ENCODE assay signal across 9 cellular contexts in genomic region chr3:149203758-149204157, GRCh38. TPM values are rescaled to one million over a fixed set of nuclear protein-coding genes. Genes with fewer than 3 reads are reported as not detected.
DNase-seq lines count a peak whose midpoint lies in the region; ATAC-seq and TF ChIP-seq lines count a peak whose summit lies in the region.
"Had no signal": no experiment of that assay in that cellular context is flagged by ENCODE, and none has a peak within 500 bp of the region (broad histone marks: within the 10 kb centered on the region; RNA-seq: fewer than 3 reads in every experiment).

No MANE protein-coding gene starts in this region.

- no peak for DNase-seq in activated CD8-positive, alpha-beta T cell treated with anti-CD3 and anti-CD28 coated beads for 36 hours
- no peak for DNase-seq in erythroblast (lab: John Stamatoyannopoulos, UW)
- DNase-seq in activated T-helper 2 cell treated with anti-CD3 and anti-CD28 coated beads, Interferon-gamma antibody, Interleukin-2, Interleukin-4, amounts not matched to agents 10 μg/mL and 5 μg/mL and 100 μg/mL, durations not matched to agents 14 hours and 24 hours and 36 hours (ENCODE audit: low spot score), result no peak
- no peak for DNase-seq in kidney tubule cell (ENCODE audit: low spot score)
- DNase-seq in GM19238 (ENCODE audit: insufficient read length, low spot score), result no peak
- DNase-seq: NCI-H1930 had no signal

- no peaks in the 10 kb centered on the region for H3K36me3 Mint-ChIP-seq in activated CD8-positive, alpha-beta T cell treated with anti-CD3 and anti-CD28 coated beads for 36 hours (ENCODE audit: low read depth)
- no peaks in the 10 kb centered on the region for H3K36me3 Mint-ChIP-seq in activated T-helper 2 cell treated with anti-CD3 and anti-CD28 coated beads, Interferon-gamma antibody, Interleukin-2, Interleukin-4, amounts not matched to agents 10 μg/mL and 5 μg/mL and 100 μg/mL, durations not matched to agents 14 hours and 24 hours and 36 hours (ENCODE audit: low read depth)

- TF ChIP-seq POLR2A in GM18505 (IDR thresholded peaks at IDR 0.05; ENCODE audit: borderline replicate concordance, extremely low read depth, insufficient read depth, insufficient read length) (no peak), erythroblast (IDR thresholded peaks at IDR 0.05; ENCODE audit: low read length) (no peak)

- ATAC-seq in GM18505 (IDR thresholded peaks at IDR 0.05; ENCODE audit: unreplicated experiment) (peak; percentile 100), GM21447 (IDR thresholded peaks at IDR 0.05; ENCODE audit: unreplicated experiment) (peak; percentile 99), HG03354 (IDR thresholded peaks at IDR 0.05; ENCODE audit: poor library complexity, severe bottlenecking, unreplicated experiment) (peak; percentile 94)
- ATAC-seq in activated CD8-positive, alpha-beta T cell treated with anti-CD3 and anti-CD28 coated beads for 36 hours, result peak; percentile 61

- POLR2A ChIA-PET in activated CD8-positive, alpha-beta T cell treated with anti-CD3 and anti-CD28 coated beads for 36 hours (lab: Charles Lee), result no interaction called here

- no peaks in the 10 kb centered on the region for H3K9me3 Mint-ChIP-seq in activated CD8-positive, alpha-beta T cell treated with anti-CD3 and anti-CD28 coated beads for 36 hours
- H3K9me3 Mint-ChIP-seq in activated T-helper 2 cell treated with anti-CD3 and anti-CD28 coated beads, Interferon-gamma antibody, Interleukin-2, Interleukin-4, amounts not matched to agents 10 μg/mL and 5 μg/mL and 100 μg/mL, durations not matched to agents 14 hours and 24 hours and 36 hours, result no peaks in the 10 kb centered on the region

- H3K27me3 Mint-ChIP-seq in activated CD8-positive, alpha-beta T cell treated with anti-CD3 and anti-CD28 coated beads for 36 hours, result peaks cover 6% of the 10 kb centered on the region
- H3K27me3 Mint-ChIP-seq in activated T-helper 2 cell treated with anti-CD3 and anti-CD28 coated beads, Interferon-gamma antibody, Interleukin-2, Interleukin-4, amounts not matched to agents 10 μg/mL and 5 μg/mL and 100 μg/mL, durations not matched to agents 14 hours and 24 hours and 36 hours (ENCODE audit: low read depth), result peaks cover 41% of the 10 kb centered on the region

- peaks cover 7% of the 10 kb centered on the region for H3K4me1 Mint-ChIP-seq in activated CD8-positive, alpha-beta T cell treated with anti-CD3 and anti-CD28 coated beads for 36 hours (ENCODE audit: low read depth)
- H3K4me1 Mint-ChIP-seq in activated T-helper 2 cell treated with anti-CD3 and anti-CD28 coated beads, Interferon-gamma antibody, Interleukin-2, Interleukin-4, amounts not matched to agents 10 μg/mL and 5 μg/mL and 100 μg/mL, durations not matched to agents 14 hours and 24 hours and 36 hours (ENCODE audit: low read depth), result peaks cover 18% of the 10 kb centered on the region

- TF ChIP-seq CTCF in activated CD8-positive, alpha-beta T cell treated with anti-CD3 and anti-CD28 coated beads for 36 hours (IDR thresholded peaks at IDR 0.05), result no peak

- H3K4me3 Mint-ChIP-seq in activated CD8-positive, alpha-beta T cell treated with anti-CD3 and anti-CD28 coated beads for 36 hours, result no peak overlapping the region
- no peak overlapping the region for H3K4me3 Mint-ChIP-seq in activated T-helper 2 cell treated with anti-CD3 and anti-CD28 coated beads, Interferon-gamma antibody, Interleukin-2, Interleukin-4, amounts not matched to agents 10 μg/mL and 5 μg/mL and 100 μg/mL, durations not matched to agents 14 hours and 24 hours and 36 hours (ENCODE audit: low read depth)

- H3K27ac Mint-ChIP-seq in activated CD8-positive, alpha-beta T cell treated with anti-CD3 and anti-CD28 coated beads for 36 hours, result no peak overlapping the region
- no peak overlapping the region for H3K27ac Mint-ChIP-seq in activated T-helper 2 cell treated with anti-CD3 and anti-CD28 coated beads, Interferon-gamma antibody, Interleukin-2, Interleukin-4, amounts not matched to agents 10 μg/mL and 5 μg/mL and 100 μg/mL, durations not matched to agents 14 hours and 24 hours and 36 hours

- CTCF ChIA-PET in activated CD8-positive, alpha-beta T cell treated with anti-CD3 and anti-CD28 coated beads for 36 hours (lab: Charles Lee), result no interaction called here

- intact Hi-C loops in activated CD8-positive, alpha-beta T cell treated with anti-CD3 and anti-CD28 coated beads for 36 hours (cut with micrococcal nuclease), result no loop called here
- intact Hi-C loops in activated T-helper 2 cell treated with anti-CD3 and anti-CD28 coated beads, Interferon-gamma antibody, Interleukin-2, Interleukin-4, amounts not matched to agents 10 μg/mL and 5 μg/mL and 100 μg/mL, durations not matched to agents 14 hours and 24 hours and 36 hours (cut with micrococcal nuclease), result loop anchor here (1.0 kb wide), 2 partner anchors 22 to 45 kb away; no protein-coding TSS in a partner anchor

RNA-seq across cellular contexts. Expression of gene CP, which starts 17.9 kb away (rescaled TPM):
- total RNA-seq in activated CD8-positive, alpha-beta T cell treated with anti-CD3 and anti-CD28 coated beads for 36 hours, result not detected
- not detected in 2 replicates for total RNA-seq in activated T-helper 2 cell treated with anti-CD3 and anti-CD28 coated beads, Interferon-gamma antibody, Interleukin-2, Interleukin-4, amounts not matched to agents 10 μg/mL and 5 μg/mL and 100 μg/mL, durations not matched to agents 14 hours and 24 hours and 36 hours
